ENCODE assay signal across 8 cellular contexts in genomic region chr6:36839819-36840379, GRCh38. TPM values are rescaled to one million over a fixed set of nuclear protein-coding genes. Genes with fewer than 3 reads are reported as not detected.
A peak's percentile ranks its signal among the peaks of the same experiment; 100 is the strongest.
DNase-seq lines count a peak whose midpoint lies in the region; ATAC-seq lines count a peak whose summit lies in the region.

No MANE protein-coding gene starts in this region.

- H3K4me3 Mint-ChIP-seq in T-helper 2 cell treated with Interferon-gamma antibody and Interleukin-4, amounts not matched to agents 5 μg/mL and 100 μg/mL, for 36 hours: peak overlapping the region; percentile 73

- no peaks in the 10 kb centered on the region for H3K36me3 Mint-ChIP-seq in T-helper 2 cell treated with Interferon-gamma antibody and Interleukin-4, amounts not matched to agents 5 μg/mL and 100 μg/mL, for 36 hours (ENCODE audit: low read depth)

- intact Hi-C loops in Right ventricle myocardium inferior (cut with DNase I): loop anchor here (2.0 kb wide), 2 partner anchors 31 to 133 kb away; no protein-coding TSS in a partner anchor
- intact Hi-C loops in cardiac septum (cut with DNase I): loop anchor here (10.0 kb wide), 1 partner anchor 225 kb away; no protein-coding TSS in a partner anchor

- no peak overlapping the region for H3K27ac Mint-ChIP-seq in T-helper 2 cell treated with Interferon-gamma antibody and Interleukin-4, amounts not matched to agents 5 μg/mL and 100 μg/mL, for 36 hours

- peaks cover 7% of the 10 kb centered on the region for H3K4me1 Mint-ChIP-seq in T-helper 2 cell treated with Interferon-gamma antibody and Interleukin-4, amounts not matched to agents 5 μg/mL and 100 μg/mL, for 36 hours (ENCODE audit: low read depth)

- no peaks in the 10 kb centered on the region for H3K9me3 Mint-ChIP-seq in T-helper 2 cell treated with Interferon-gamma antibody and Interleukin-4, amounts not matched to agents 5 μg/mL and 100 μg/mL, for 36 hours

- DNase-seq in Right ventricle myocardium inferior (ENCODE audit: missing footprints): peak; percentile 77
- no peak for DNase-seq in cardiac septum (ENCODE audit: low spot score)
- DNase-seq in T-helper 2 cell treated with Interferon-gamma antibody and Interleukin-4, amounts not matched to agents 5 μg/mL and 100 μg/mL, for 36 hours (ENCODE audit: low spot score): peak; percentile 25
- DNase-seq in central memory CD4-positive, alpha-beta T cell: peak; percentile 28
- DNase-seq in left lobe of liver (ENCODE audit: low spot score): no peak
- DNase-seq in stimulated activated CD4-positive, alpha-beta T cell treated with anti-CD3 and anti-CD28 coated beads, Interleukin-4, amount 100 ng/mL, for 4 hours: peak; percentile 30 to 46
- DNase-seq in DMS153 (lab: John Stamatoyannopoulos, UW): no peak

- ATAC-seq in Right ventricle myocardium inferior (peak; percentile 11), left lobe of liver (peak; percentile 67), GM21576 (IDR thresholded peaks at IDR 0.05; ENCODE audit: unreplicated experiment) (no peak)

- peaks cover 51% of the 10 kb centered on the region for H3K27me3 Mint-ChIP-seq in T-helper 2 cell treated with Interferon-gamma antibody and Interleukin-4, amounts not matched to agents 5 μg/mL and 100 μg/mL, for 36 hours (ENCODE audit: low read depth)

RNA-seq across cellular contexts. Expression of gene CPNE5, which starts 0.7 kb away (rescaled TPM):
- total RNA-seq in Right ventricle myocardium inferior (10.9 TPM), cardiac septum (6.7 TPM), left lobe of liver (0.25 TPM)

RNA-seq across cellular contexts. Expression of gene PPIL1, which starts 34.7 kb away (rescaled TPM):
- total RNA-seq in Right ventricle myocardium inferior (70.1 TPM), cardiac septum (24.9 TPM), left lobe of liver (10.7 TPM)

RNA-seq across cellular contexts. Expression of gene C6orf89, which starts 45.9 kb away (rescaled TPM):
- 79.4 TPM for total RNA-seq in Right ventricle myocardium inferior
- 49.2 TPM for total RNA-seq in cardiac septum
- 34.1 TPM for total RNA-seq in left lobe of liver

Comparison
In these comparisons a context has a peak if more than half of its experiments do, and no peak if none do; other contexts are left out.
1. DNase-seq: peak in Right ventricle myocardium inferior (single experiment), T-helper 2 cell treated with Interferon-gamma antibody and Interleukin-4, amounts not matched to agents 5 μg/mL and 100 μg/mL, for 36 hours (single experiment), central memory CD4-positive, alpha-beta T cell (single experiment) and stimulated activated CD4-positive, alpha-beta T cell treated with anti-CD3 and anti-CD28 coated beads, Interleukin-4, amount 100 ng/mL, for 4 hours (2 of 2); none in cardiac septum (single experiment), left lobe of liver (single experiment) and DMS153 (single experiment).